15 cellular contexts compared by ENCODE assay signal in genomic region chr14:60653709-60654161, GRCh38. TPM values are rescaled to one million over a fixed set of nuclear protein-coding genes. Genes with fewer than 3 reads are reported as not detected.
DNase-seq lines count a peak whose midpoint lies in the region; ATAC-seq, FAIRE-seq and TF ChIP-seq lines count a peak whose summit lies in the region.
"Had no signal": no experiment of that assay in that cellular context is flagged by ENCODE, and none has a peak within 500 bp of the region (broad histone marks: within the 10 kb centered on the region; RNA-seq: fewer than 3 reads in every experiment).

No MANE protein-coding gene starts in this region.

- H3K18ac ChIP-seq in H1 (ENCODE audit: extremely low read depth, low read length) (no peak overlapping the region; the same call in 1 of the 2 replicates), trophoblast cell (ENCODE audit: low read length) (no peak overlapping the region)

- H3K27ac ChIP-seq in HUES6 (ENCODE audit: low read depth, low read length) (no peak overlapping the region), H1 (ENCODE audit: low read depth, low read length) (no peak overlapping the region), trophoblast cell (ENCODE audit: low read depth, low read length) (no peak overlapping the region)
- H3K27ac ChIP-seq: tibial nerve had no signal

- no peaks in the 10 kb centered on the region for H3K79me1 ChIP-seq in H1 (ENCODE audit: low read depth, low read length)
- peaks cover 6% of the 10 kb centered on the region for H3K79me1 ChIP-seq in trophoblast cell (ENCODE audit: low read length)

- CTCF ChIA-PET in H1 (lab: Charles Lee; ENCODE audit: partially characterized antibody): interaction anchor here (0.6 to 2.9 kb wide), 10 partner anchors 11 to 591 kb away, joined by 3 to 34 read pairs (median 3); no protein-coding TSS in a partner anchor

- no peak overlapping the region for H3K4ac ChIP-seq in H1 (replicated peaks; ENCODE audit: insufficient read length, low read depth, low read length)
- no peak overlapping the region for H3K4ac ChIP-seq in trophoblast cell (ENCODE audit: low read depth, low read length)

- 2% methylated on average over 14 of the region's 14 CpGs; no CpG with 5 or more reads in 1 of the 2 experiments for WGBS in H1 (ENCODE audit: extremely low coverage in 1 of 2, insufficient coverage in 1 of 2, insufficient read length in 1 of 2, insufficient replicate concordance in 2 of 2, low coverage in 1 of 2, low lambda C conversion rate in 2 of 2, missing lambda C conversion rate in 1 of 2), 2 experiments
- WGBS in trophoblast cell (ENCODE audit: extremely low coverage, insufficient coverage, insufficient read length): no CpG with 5 or more reads among the region's 14 CpGs

- no peak overlapping the region for H4K91ac ChIP-seq in H1 (replicated peaks; ENCODE audit: insufficient read length, low read length)
- H4K91ac ChIP-seq in trophoblast cell (ENCODE audit: low read depth, low read length): no peak overlapping the region

- H2BK20ac ChIP-seq in H1 (ENCODE audit: low read length): 0 out of 2 replicates have a peak overlapping the region, but pooled peaks have one; percentile 13

- H2BK5ac ChIP-seq in H1 (ENCODE audit: low read depth, low read length): no peak overlapping the region
- no peak overlapping the region for H2BK5ac ChIP-seq in trophoblast cell (ENCODE audit: low read depth, low read length, poor library complexity)

- H4K8ac ChIP-seq in H1 (ENCODE audit: extremely low read depth, insufficient read depth, low read length) (no peak overlapping the region), trophoblast cell (ENCODE audit: low read depth, low read length) (no peak overlapping the region)

- peak overlapping the region; percentile 69 to 84 for H3K4me2 ChIP-seq in H1 (ENCODE audit: insufficient read depth in 1 of 2, low read depth in 2 of 2, low read length in 2 of 2)
- H3K4me2 ChIP-seq in trophoblast cell (ENCODE audit: low read length): no peak overlapping the region

- H3K23ac ChIP-seq in H1 (ENCODE audit: insufficient read length) (no peak overlapping the region), trophoblast cell (ENCODE audit: low read length) (peak overlapping the region; percentile 42)

- H3K79me2 ChIP-seq in H1 (ENCODE audit: control insufficient read depth in 1 of 2, insufficient read depth in 2 of 2, low read length in 2 of 2) (no peaks in the 10 kb centered on the region), trophoblast cell (ENCODE audit: control insufficient read depth, insufficient read depth, low read length, poor library complexity) (no peaks in the 10 kb centered on the region)

- peaks cover 63% of the 10 kb centered on the region for H3K4me1 ChIP-seq in HUES6 (ENCODE audit: control insufficient read depth, insufficient read depth, low read length)
- H3K4me1 ChIP-seq in H1 (replicated peaks in 1 of 4; ENCODE audit: control insufficient read depth in 3 of 4, insufficient read depth in 4 of 4, low read length in 3 of 4): peaks cover 16 to 38% (median 19%) of the 10 kb centered on the region in 4 experiments
- H3K4me1 ChIP-seq in trophoblast cell (ENCODE audit: control insufficient read depth in 1 of 2, insufficient read depth in 2 of 2, low read length in 2 of 2): peaks cover 4 to 21% of the 10 kb centered on the region in 2 experiments

- DNase-seq in NCI-H82 (lab: John Stamatoyannopoulos, UW): peak; percentile 15
- DNase-seq in NCI-H82 treated with DMSO at 0.1 percent for 48 hours (lab: John Stamatoyannopoulos, UW; ENCODE audit: unreplicated experiment): no peak
- DNase-seq in H1 (ENCODE audit: low read depth in 1 of 2, low spot score in 2 of 2): peak in 1 of 2 experiments; percentile 64
- DNase-seq in trophoblast cell: no peak
- no peak for DNase-seq in kidney glomerular epithelial cell (lab: John Stamatoyannopoulos, UW)
- DNase-seq: activated CD4-positive, CD25-positive, alpha-beta regulatory T cell; Calu3; Kasumi-1; left colon; NCI-H2081 treated with DMSO at 0.1 percent for 48 hours had no signal

- H3K9me3 ChIP-seq in HUES6 (ENCODE audit: control insufficient read depth, insufficient read depth, low read depth, low read length): no peaks in the 10 kb centered on the region
- no peaks in the 10 kb centered on the region for H3K9me3 ChIP-seq in H1 (ENCODE audit: insufficient read depth in 2 of 2, low read depth in 1 of 2, low read length in 1 of 2)
- H3K9me3 ChIP-seq in trophoblast cell (ENCODE audit: insufficient read depth, low read depth, low read length): peaks cover 2% of the 10 kb centered on the region
- H3K9me3 ChIP-seq: tibial nerve had no signal

- FAIRE-seq in H1 (lab: Jason Lieb, UNC): no peak
- FAIRE-seq: bronchial epithelial cell had no signal

- POLR2A ChIA-PET in H1 (lab: Charles Lee; ENCODE audit: partially characterized antibody): interaction anchor here (0.7 to 5.3 kb wide), 5 partner anchors 12 to 145 kb away, joined by 3 to 55 read pairs (median 5); partner anchors contain the start of gene SIX6

- peaks cover 2 to 19% of the 10 kb centered on the region in 2 experiments for H4K20me1 ChIP-seq in H1 (replicated peaks in 1 of 2; ENCODE audit: control insufficient read depth in 1 of 2, insufficient read depth in 2 of 2, low read length in 2 of 2)

- 0 out of 2 replicates have a peak overlapping the region, but pooled peaks have one; percentile 40 for H2BK15ac ChIP-seq in H1 (ENCODE audit: low read length)

- H4K12ac ChIP-seq in trophoblast cell (ENCODE audit: low read depth, low read length): no peak overlapping the region

- no peak overlapping the region for H3K56ac ChIP-seq in H1 (replicated peaks; ENCODE audit: insufficient read length, low read depth, low read length)

- H3K27me3 ChIP-seq in HUES6 (ENCODE audit: control insufficient read depth, insufficient read depth, low read length): peaks cover 100% of the 10 kb centered on the region
- peaks cover 79 to 98% (median 95%) of the 10 kb centered on the region in 4 experiments for H3K27me3 ChIP-seq in H1 (replicated peaks in 1 of 4; ENCODE audit: control insufficient read depth in 3 of 4, extremely low read depth in 1 of 4, insufficient read depth in 3 of 4, low read length in 3 of 4)
- H3K27me3 ChIP-seq in trophoblast cell (ENCODE audit: insufficient read depth, low read length): peaks cover 88% of the 10 kb centered on the region

- H3K9ac ChIP-seq in HUES6 (ENCODE audit: low read length) (no peak overlapping the region), H1 (replicated peaks in 1 of 4; ENCODE audit: extremely low read depth in 1 of 4, low read depth in 3 of 4, low read length in 3 of 4) (no peak overlapping the region), trophoblast cell (ENCODE audit: low read length) (no peak overlapping the region)

- H3K23me2 ChIP-seq in H1 (ENCODE audit: low read depth, low read length): peaks cover 33% of the 10 kb centered on the region

- H3K36me3 ChIP-seq in HUES6 (ENCODE audit: control insufficient read depth, insufficient read depth, low read length) (no peaks in the 10 kb centered on the region), H1 (ENCODE audit: control insufficient read depth in 2 of 4, insufficient read depth in 4 of 4, low read length in 3 of 4) (no peaks in the 10 kb centered on the region; a peak in 1 of 8 replicates), trophoblast cell (ENCODE audit: control insufficient read depth in 1 of 2, insufficient read depth in 2 of 2, low read length in 2 of 2) (no peaks in the 10 kb centered on the region)
- H3K36me3 ChIP-seq: tibial nerve had no signal

- no peak overlapping the region for H4K5ac ChIP-seq in H1 (ENCODE audit: insufficient read length, low read depth, low read length)

- H2BK12ac ChIP-seq in H1 (ENCODE audit: low read depth, low read length) (no peak overlapping the region), trophoblast cell (ENCODE audit: low read length) (no peak overlapping the region)

- H2BK120ac ChIP-seq in H1 (replicated peaks; ENCODE audit: low read depth, low read length) (no peak overlapping the region), trophoblast cell (ENCODE audit: insufficient read depth, low read length, poor library complexity) (no peak overlapping the region)

- H2AFZ ChIP-seq in H1 (ENCODE audit: low read length): no peak overlapping the region
- no peak overlapping the region for H2AFZ ChIP-seq in trophoblast cell (ENCODE audit: insufficient read depth, low read length, poor library complexity)

- TF ChIP-seq POLR2A in H1 (IDR thresholded peaks at IDR 0.05; ENCODE audit: control extremely low read depth in 1 of 2, low read depth in 2 of 2, low read length in 2 of 2): no peak

- TF ChIP-seq EP300 in H1 (IDR thresholded peaks at IDR 0.05; ENCODE audit: borderline replicate concordance in 1 of 2, low read depth in 2 of 2, low read length in 2 of 2): no peak

- H2AK5ac ChIP-seq in H1 (ENCODE audit: low read depth, low read length): peak overlapping the region; percentile 55; the same call in 1 of the 2 replicates
- no peak overlapping the region for H2AK5ac ChIP-seq in trophoblast cell (ENCODE audit: low read length)

- no peak overlapping the region for H3K14ac ChIP-seq in H1 (ENCODE audit: insufficient read length)
- H3K14ac ChIP-seq in trophoblast cell (ENCODE audit: low read length): no peak overlapping the region

- no peak for TF ChIP-seq CTCF in H1 (IDR thresholded peaks at IDR 0.05; ENCODE audit: control extremely low read depth in 1 of 3, insufficient read depth in 1 of 3, low read depth in 1 of 3, low read length in 3 of 3)

- H3K4me3 ChIP-seq in HUES6 (ENCODE audit: low read depth, low read length): peak overlapping the region; percentile 46
- H3K4me3 ChIP-seq in H1 (ENCODE audit: extremely low read depth in 1 of 4, insufficient read depth in 2 of 4, low read depth in 3 of 4, low read length in 4 of 4): peak overlapping the region; percentile 8 to 56 (median 20); a peak in 6 of 8 replicates
- H3K4me3 ChIP-seq in trophoblast cell (ENCODE audit: low read depth, low read length): no peak overlapping the region

- ATAC-seq in HG03439 (IDR thresholded peaks at IDR 0.05; ENCODE audit: unreplicated experiment) (no peak), GM18502 (IDR thresholded peaks at IDR 0.05; ENCODE audit: poor library complexity, unreplicated experiment) (no peak)
- ATAC-seq: left colon had no signal

- TF ChIP-seq RAD21 in H1 (IDR thresholded peaks at IDR 0.05 in 1 of 2, conservative IDR thresholded peaks at IDR 0.05 in 1 of 2; ENCODE audit: low read depth in 2 of 2, low read length in 2 of 2): no peak

TF ChIP-seq in H1, 55 proteins besides CTCF, POLR2A, EP300 and RAD21 (continues in another document):
- TF ChIP-seq SIRT6 (IDR thresholded peaks at IDR 0.05; ENCODE audit: low read length): no peak

RNA-seq across cellular contexts. Expression of gene SIX1, which starts 4.5 kb away (rescaled TPM):
- total RNA-seq in H1 (2021; fragmentation: NEBNext Ultra II Directional; extraction: Animal tissue kit (Norgen Biotek cat#: 25700)): 0.46 and 0.69 TPM in 2 replicates
- 0.03 and 0.11 TPM in 2 replicates for polyA plus RNA-seq in H1 (2011; rRNA removed)
- 0.09 TPM for polyA plus RNA-seq in H1 (2011; cell fraction: cytosol; rRNA removed)
- 0.09 TPM for polyA plus RNA-seq in H1 (2011; cell fraction: nucleus; rRNA removed)
- polyA plus RNA-seq in H1 (2012, experiment 1 of 2): 0.04 to 0.16 TPM in 2 of 4 replicates, not detected in the others
- polyA plus RNA-seq in H1 (2012, experiment 2 of 2): 0.07 TPM
- 0.45 TPM for polyA plus RNA-seq in H1 (2013, experiment 1 of 2)
- 0.48 TPM for polyA plus RNA-seq in H1 (2013, experiment 2 of 2)
- 0.17 and 0.19 TPM in 2 replicates for polyA minus RNA-seq in H1 (2011; rRNA and poly(A)+ RNA removed)
- not detected for polyA minus RNA-seq in H1 (2011; cell fraction: cytosol; rRNA and poly(A)+ RNA removed)
- 0.50 TPM for polyA minus RNA-seq in H1 (2011; cell fraction: nucleus; rRNA and poly(A)+ RNA removed)
- polyA plus RNA-seq in trophoblast cell (2013): 0.03 and 0.08 TPM in 2 replicates
- total RNA-seq: left colon had no signal
